Comparison of ENCODE assay signal across 8 cellular contexts in the genomic region with DNA sequence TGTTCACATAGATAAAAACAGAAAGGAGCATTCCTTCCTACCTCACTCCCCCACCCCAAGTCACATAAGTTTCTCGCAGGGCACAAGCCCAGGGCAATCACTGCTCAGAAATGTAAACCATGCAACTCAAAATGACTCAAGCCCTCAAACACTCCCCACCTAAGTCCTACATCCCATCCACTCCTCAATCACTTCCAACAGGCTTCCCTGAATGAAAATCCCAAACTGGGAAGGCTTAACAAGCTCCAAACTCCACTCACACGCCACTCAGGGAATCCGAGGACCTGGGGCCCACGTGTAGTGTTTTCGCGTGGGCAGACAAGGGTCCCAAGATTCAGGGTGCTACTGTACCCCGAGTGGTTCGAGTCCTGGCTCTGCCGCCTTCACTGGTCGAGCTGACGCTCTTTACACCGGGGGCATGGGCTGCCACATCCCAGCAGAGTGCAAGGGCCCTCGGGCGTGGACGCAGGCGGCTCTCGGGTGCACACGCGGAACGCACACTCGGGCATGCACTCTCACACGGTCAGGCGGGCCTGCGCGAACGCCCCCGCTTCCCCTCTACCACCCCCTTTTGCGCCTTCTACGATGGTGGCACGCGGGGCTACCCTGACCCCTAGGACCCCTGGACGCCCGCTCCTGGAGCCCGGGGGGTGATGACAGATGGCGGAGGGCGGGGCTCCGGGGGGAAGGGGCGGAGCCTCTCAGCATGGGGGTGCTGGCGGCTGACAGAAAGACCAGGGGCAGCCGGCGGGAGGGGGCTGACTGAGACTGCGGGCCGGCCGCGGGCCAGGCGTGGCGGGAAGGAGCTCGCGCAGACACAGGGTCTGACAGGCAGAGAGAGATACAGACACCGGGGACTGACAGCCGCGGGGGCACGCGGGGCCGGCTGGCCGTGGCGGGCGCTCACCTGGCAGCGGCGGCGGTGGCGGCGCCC. TPM values are rescaled to one million over a fixed set of nuclear protein-coding genes. Genes with fewer than 3 reads are reported as not detected.
DNase-seq lines count a peak whose midpoint lies in the region; ATAC-seq, FAIRE-seq and TF ChIP-seq lines count a peak whose summit lies in the region.

No MANE protein-coding gene starts in this region.

- no peak overlapping the region for H3K4ac ChIP-seq in mesendoderm (ENCODE audit: low read depth, low read length)

- H3K56ac ChIP-seq in mesendoderm (ENCODE audit: low read length) = peak overlapping the region; percentile 90

- H3K27ac ChIP-seq in A549 (peak overlapping the region; percentile 71 to 87), mesendoderm (ENCODE audit: low read depth, low read length) (no peak overlapping the region)
- peak overlapping the region; percentile 56 for H3K27ac ChIP-seq in effector memory CD4-positive, alpha-beta T cell (ENCODE audit: insufficient read depth, low read length, poor library complexity, severe bottlenecking)

- H3K79me1 ChIP-seq in mesendoderm (ENCODE audit: low read length) = no peaks in the 10 kb centered on the region

- no peak for FAIRE-seq in A549 (lab: Jason Lieb, UNC)

- no peak overlapping the region for H2AK5ac ChIP-seq in mesendoderm (ENCODE audit: low read length)

- H3K9ac ChIP-seq in mesendoderm (ENCODE audit: low read length) = peak overlapping the region; percentile 76

- H3K79me2 ChIP-seq in mesendoderm (ENCODE audit: control insufficient read depth, insufficient read depth, low read length) = no peaks in the 10 kb centered on the region

- POLR2A ChIA-PET in A549 (lab: Yijun Ruan, JAX) = no interaction called here

- H4K8ac ChIP-seq in mesendoderm (ENCODE audit: low read depth, low read length) = no peak overlapping the region

- no peak for TF ChIP-seq CTCF in A549 (IDR thresholded peaks at IDR 0.05)

- 4% methylated on average over 23 of the region's 63 CpGs for WGBS in A549 (ENCODE audit: missing lambda C conversion rate)
- WGBS in mesendoderm (ENCODE audit: extremely low coverage, insufficient coverage, low lambda C conversion rate) = no CpG with 5 or more reads among the region's 63 CpGs

- H3K9me3 ChIP-seq in A549 = no peaks in the 10 kb centered on the region
- no peaks in the 10 kb centered on the region for H3K9me3 ChIP-seq in effector memory CD4-positive, alpha-beta T cell (ENCODE audit: control insufficient read depth, low read length)

- peak overlapping the region; percentile 73 for H3K4me3 ChIP-seq in A549
- peak overlapping the region; percentile 69 for H3K4me3 ChIP-seq in effector memory CD4-positive, alpha-beta T cell (ENCODE audit: insufficient read depth, low read depth, low read length, poor library complexity, severe bottlenecking)
- peak overlapping the region; percentile 64 for H3K4me3 ChIP-seq in mesendoderm (ENCODE audit: low read length)

- no peak overlapping the region for H4K5ac ChIP-seq in mesendoderm (ENCODE audit: low read length)

- H2BK5ac ChIP-seq in mesendoderm (ENCODE audit: low read length) = no peak overlapping the region

- H2BK15ac ChIP-seq in mesendoderm (replicated peaks; ENCODE audit: low read depth) = no peak overlapping the region

- H3K23ac ChIP-seq in mesendoderm (ENCODE audit: low read length) = no peak overlapping the region

- TF ChIP-seq POLR2A in A549 (IDR thresholded peaks at IDR 0.05; ENCODE audit: low read length) = no peak

- no peaks in the 10 kb centered on the region for H3K36me3 ChIP-seq in effector memory CD4-positive, alpha-beta T cell (ENCODE audit: control insufficient read depth, insufficient read depth, low read length)
- no peaks in the 10 kb centered on the region for H3K36me3 ChIP-seq in mesendoderm (ENCODE audit: control insufficient read depth, insufficient read depth, low read length)

- H3K18ac ChIP-seq in mesendoderm (ENCODE audit: low read length) = peak overlapping the region; percentile 87

- H3K4me2 ChIP-seq in A549 (peak overlapping the region; percentile 84), mesendoderm (ENCODE audit: low read length) (peak overlapping the region; percentile 90)

- TF ChIP-seq RAD21 in A549 (conservative IDR thresholded peaks at IDR 0.05 in 1 of 2, IDR thresholded peaks at IDR 0.05 in 1 of 2) = no peak

- peak; percentile 65 to 80 for ATAC-seq in A549
- ATAC-seq in GM18858 (IDR thresholded peaks at IDR 0.05; ENCODE audit: unreplicated experiment) = peak; percentile 32
- ATAC-seq in HG03066 (IDR thresholded peaks at IDR 0.05; ENCODE audit: low read depth, unreplicated experiment) = peak; percentile 60

- CTCF ChIA-PET in A549 (lab: Yijun Ruan, JAX) = interaction anchor here (2.1 to 3.3 kb wide), 2 partner anchors 23 to 144 kb away, joined by 4 to 19 read pairs; a partner anchor contains a TSS

- H2BK120ac ChIP-seq in mesendoderm (ENCODE audit: low read depth, low read length) = no peak overlapping the region

- no peaks in the 10 kb centered on the region for H3K27me3 ChIP-seq in effector memory CD4-positive, alpha-beta T cell (replicated peaks; ENCODE audit: control insufficient read depth, insufficient read depth, low read length, poor library complexity, severe bottlenecking)
- H3K27me3 ChIP-seq in mesendoderm (ENCODE audit: insufficient read depth, low read length, poor library complexity) = no peaks in the 10 kb centered on the region

- H3K4me1 ChIP-seq in A549 (peaks cover 18% of the 10 kb centered on the region; the same call in 2 of the 3 replicates), mesendoderm (ENCODE audit: control insufficient read depth, low read depth, low read length) (no peaks in the 10 kb centered on the region)
- H3K4me1 ChIP-seq in effector memory CD4-positive, alpha-beta T cell (ENCODE audit: control insufficient read depth, insufficient read depth, low read length, poor library complexity, severe bottlenecking) = peaks cover 7% of the 10 kb centered on the region

- no peak for TF ChIP-seq EP300 in A549 (IDR thresholded peaks at IDR 0.05)

- DNase-seq in A549 (ENCODE audit: low read depth in 1 of 2, low spot score in 1 of 2) (peak; percentile 27 to 87), NCI-H524 (lab: John Stamatoyannopoulos, UW) (peak; percentile 68 to 78), mesendoderm (peak; percentile 86)
- DNase-seq in activated CD8-positive, alpha-beta memory T cell treated with anti-CD3 and anti-CD28 coated beads for 24 hours = peak; percentile 94
- peak; percentile 60 to 67 (median 61) for DNase-seq in effector memory CD4-positive, alpha-beta T cell
- DNase-seq in stimulated activated CD8-positive, alpha-beta memory T cell treated with anti-CD3 and anti-CD28 coated beads, Interleukin-15, amount 100 ng/mL, for 24 hours (ENCODE audit: low read depth) = peak; percentile 55

TF ChIP-seq in A549, 52 proteins besides CTCF, POLR2A, EP300 and RAD21:
- TF ChIP-seq CEBPB (IDR thresholded peaks at IDR 0.05) (no peak), JUN (IDR thresholded peaks at IDR 0.05) (peak in 1 of 2 experiments; percentile 15; a peak in 1 of 5 replicates), PHF8 (IDR thresholded peaks at IDR 0.05; ENCODE audit: borderline replicate concordance, low read depth) (peak; percentile 44; the same call in 1 of the 2 replicates), FOSL2 (IDR thresholded peaks at IDR 0.05) (no peak), FOSL2 (CRISPR knock-in tag; IDR thresholded peaks at IDR 0.05) (no peak), POLR2AphosphoS2 (conservative IDR thresholded peaks at IDR 0.05; ENCODE audit: low read length) (no peak), HOXB5 (CRISPR knock-in tag; IDR thresholded peaks at IDR 0.05) (no peak)
- TF ChIP-seq, protein P1, sequence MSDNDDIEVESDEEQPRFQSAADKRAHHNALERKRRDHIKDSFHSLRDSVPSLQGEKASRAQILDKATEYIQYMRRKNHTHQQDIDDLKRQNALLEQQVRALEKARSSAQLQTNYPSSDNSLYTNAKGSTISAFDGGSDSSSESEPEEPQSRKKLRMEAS (IDR thresholded peaks at IDR 0.05) = peak; percentile 61

RNA-seq across cellular contexts. Expression of a gene that starts 0.7 kb away (rescaled TPM):
- 3.6 and 5.5 TPM in 2 replicates for polyA plus RNA-seq in A549 (2011; rRNA removed)
- 1.8 and 2.5 TPM in 2 replicates for polyA plus RNA-seq in A549 (2012; cell fraction: cytosol; rRNA removed)
- 2.3 and 2.8 TPM in 2 replicates for polyA plus RNA-seq in A549 (2012; cell fraction: nucleus; rRNA removed)
- polyA plus RNA-seq in A549 (2017; fragmentation: RNase III; extraction: RNeasy Plus Mini Kit Qiagen cat#74134 plus additional on column Dnase treatment) = 3.9 to 4.1 TPM (median 3.9 TPM) in 3 replicates
- 8.1 and 12.4 TPM in 2 replicates for polyA minus RNA-seq in A549 (2011; rRNA and poly(A)+ RNA removed)
- 2.5 TPM for polyA plus RNA-seq in mesendoderm (2013, experiment 1 of 2)
- 3.9 TPM for polyA plus RNA-seq in mesendoderm (2013, experiment 2 of 2)

RNA-seq across cellular contexts. Expression of a gene that starts 23.8 kb away (rescaled TPM):
- polyA plus RNA-seq in A549 (2011; rRNA removed) (6.3 and 8.3 TPM in 2 replicates), A549 (2017; fragmentation: RNase III; extraction: RNeasy Plus Mini Kit Qiagen cat#74134 plus additional on column Dnase treatment) (11.7 to 16.3 TPM (median 14.4 TPM) in 3 replicates)
- 9.3 and 11.4 TPM in 2 replicates for polyA plus RNA-seq in A549 (2012; cell fraction: cytosol; rRNA removed)
- polyA plus RNA-seq in A549 (2012; cell fraction: nucleus; rRNA removed) = 102 and 106 TPM in 2 replicates
- polyA minus RNA-seq in A549 (2011; rRNA and poly(A)+ RNA removed) = 7.6 and 10.5 TPM in 2 replicates
- 2.9 TPM for polyA plus RNA-seq in mesendoderm (2013, experiment 1 of 2)
- 2.8 TPM for polyA plus RNA-seq in mesendoderm (2013, experiment 2 of 2)

RNA-seq across cellular contexts. Expression of a gene that starts 49.7 kb away (rescaled TPM):
- polyA plus RNA-seq in A549 (2011; rRNA removed) = 0.06 and 0.20 TPM in 2 replicates
- polyA plus RNA-seq in A549 (2012; cell fraction: cytosol; rRNA removed) = 0.40 and 0.67 TPM in 2 replicates
- 0.94 and 1.1 TPM in 2 replicates for polyA plus RNA-seq in A549 (2012; cell fraction: nucleus; rRNA removed)
- polyA plus RNA-seq in A549 (2017; fragmentation: RNase III; extraction: RNeasy Plus Mini Kit Qiagen cat#74134 plus additional on column Dnase treatment) = 0.58 to 0.66 TPM (median 0.62 TPM) in 3 replicates
- 0.21 and 0.34 TPM in 2 replicates for polyA minus RNA-seq in A549 (2011; rRNA and poly(A)+ RNA removed)
- polyA plus RNA-seq in mesendoderm (2013, experiment 1 of 2) = 0.62 TPM
- 0.64 TPM for polyA plus RNA-seq in mesendoderm (2013, experiment 2 of 2)
